1 cellular context compared by ENCODE assay signal in the genomic region with DNA sequence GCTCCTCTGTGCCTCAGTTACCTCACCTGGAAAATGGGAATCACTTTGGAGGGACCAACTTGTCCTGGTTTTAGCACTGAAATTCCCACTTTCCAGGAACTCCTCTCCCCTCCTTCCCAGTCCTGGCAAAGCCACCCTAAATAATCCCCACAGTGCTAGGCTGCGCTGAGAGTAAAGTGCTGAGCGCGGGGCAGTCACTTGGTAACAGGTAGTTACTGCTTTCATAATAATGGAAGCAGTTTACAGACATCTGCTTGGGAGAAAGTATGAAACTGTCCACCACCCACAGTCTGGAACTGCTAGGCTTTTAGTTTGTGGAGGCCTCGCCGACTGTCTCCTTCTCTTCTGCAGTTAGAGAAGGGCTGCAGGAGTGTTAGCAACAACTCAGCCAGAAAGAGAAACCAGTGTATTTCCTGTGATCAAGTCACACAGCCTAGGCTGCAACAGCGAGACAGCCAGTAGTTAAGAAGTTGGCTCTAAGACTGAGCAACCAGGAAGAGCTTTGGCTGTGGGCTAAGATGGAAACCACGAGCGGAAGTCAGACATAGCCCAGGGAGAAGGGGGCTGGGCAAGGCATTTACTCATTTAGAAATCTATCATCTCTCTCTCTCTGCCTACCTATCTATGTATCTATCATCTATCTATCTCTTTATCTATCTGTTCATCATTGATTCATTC.
TF ChIP-seq lines count a peak whose summit lies in the region.

No MANE protein-coding gene starts in this region.

TF ChIP-seq in GM23338, 12 proteins besides CTCF, POLR2A, EP300 and RAD21 (continued from another document):
- TF ChIP-seq, protein P1, sequence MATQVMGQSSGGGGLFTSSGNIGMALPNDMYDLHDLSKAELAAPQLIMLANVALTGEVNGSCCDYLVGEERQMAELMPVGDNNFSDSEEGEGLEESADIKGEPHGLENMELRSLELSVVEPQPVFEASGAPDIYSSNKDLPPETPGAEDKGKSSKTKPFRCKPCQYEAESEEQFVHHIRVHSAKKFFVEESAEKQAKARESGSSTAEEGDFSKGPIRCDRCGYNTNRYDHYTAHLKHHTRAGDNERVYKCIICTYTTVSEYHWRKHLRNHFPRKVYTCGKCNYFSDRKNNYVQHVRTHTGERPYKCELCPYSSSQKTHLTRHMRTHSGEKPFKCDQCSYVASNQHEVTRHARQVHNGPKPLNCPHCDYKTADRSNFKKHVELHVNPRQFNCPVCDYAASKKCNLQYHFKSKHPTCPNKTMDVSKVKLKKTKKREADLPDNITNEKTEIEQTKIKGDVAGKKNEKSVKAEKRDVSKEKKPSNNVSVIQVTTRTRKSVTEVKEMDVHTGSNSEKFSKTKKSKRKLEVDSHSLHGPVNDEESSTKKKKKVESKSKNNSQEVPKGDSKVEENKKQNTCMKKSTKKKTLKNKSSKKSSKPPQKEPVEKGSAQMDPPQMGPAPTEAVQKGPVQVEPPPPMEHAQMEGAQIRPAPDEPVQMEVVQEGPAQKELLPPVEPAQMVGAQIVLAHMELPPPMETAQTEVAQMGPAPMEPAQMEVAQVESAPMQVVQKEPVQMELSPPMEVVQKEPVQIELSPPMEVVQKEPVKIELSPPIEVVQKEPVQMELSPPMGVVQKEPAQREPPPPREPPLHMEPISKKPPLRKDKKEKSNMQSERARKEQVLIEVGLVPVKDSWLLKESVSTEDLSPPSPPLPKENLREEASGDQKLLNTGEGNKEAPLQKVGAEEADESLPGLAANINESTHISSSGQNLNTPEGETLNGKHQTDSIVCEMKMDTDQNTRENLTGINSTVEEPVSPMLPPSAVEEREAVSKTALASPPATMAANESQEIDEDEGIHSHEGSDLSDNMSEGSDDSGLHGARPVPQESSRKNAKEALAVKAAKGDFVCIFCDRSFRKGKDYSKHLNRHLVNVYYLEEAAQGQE (IDR thresholded peaks at IDR 0.05; ENCODE audit: unreplicated experiment): no peak
- TF ChIP-seq POLR2AphosphoS5 (IDR thresholded peaks at IDR 0.05; ENCODE audit: low read depth): no peak
- TF ChIP-seq EZH2phosphoT487 (IDR thresholded peaks at IDR 0.05; ENCODE audit: unreplicated experiment): no peak
- TF ChIP-seq STAT1 (IDR thresholded peaks at IDR 0.05; ENCODE audit: unreplicated experiment): no peak
TF ChIP-seq in GM23338: peak in this region for 0.
